32 cellular contexts compared by ENCODE assay signal in the genomic region with DNA sequence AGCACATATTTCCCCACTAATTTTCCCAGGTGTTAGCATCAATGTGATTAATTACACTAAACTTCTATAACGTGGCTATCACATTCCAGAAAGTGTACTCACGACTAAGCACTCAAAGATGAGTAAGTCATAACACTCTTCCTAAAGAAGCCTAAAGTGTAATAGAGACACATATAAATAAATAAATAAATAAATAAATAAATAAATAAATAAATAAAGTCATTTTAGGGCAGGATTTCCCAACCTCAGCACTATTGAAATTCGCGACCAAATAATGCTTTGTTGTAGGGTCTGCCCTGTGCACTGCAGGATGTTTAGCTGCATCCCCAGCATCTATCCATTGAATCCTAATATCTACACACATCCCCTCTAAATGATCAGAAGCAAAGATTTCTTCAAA.
"Had no signal": no experiment of that assay in that cellular context is flagged by ENCODE, and none has a peak within 500 bp of the region (broad histone marks: within the 10 kb centered on the region; RNA-seq: fewer than 3 reads in every experiment).

No MANE protein-coding gene starts in this region.

- H3K36me3 ChIP-seq: adrenal gland, brain microvascular endothelial cell, breast epithelium, cardiac muscle cell had no signal

- DNase-seq: activated B cell treated with CpG ODN at 0.5 μM for 24 hours; activated CD4-positive, alpha-beta memory T cell treated with anti-CD3 and anti-CD28 coated beads for 36 hours; activated CD4-positive, alpha-beta T cell treated with anti-CD3 and anti-CD28 coated beads for 4 hours; activated CD4-positive, alpha-beta T cell treated with anti-CD3 and anti-CD28 coated beads, Interleukin-2, amount 10 ng/mL, durations not matched to agents 24 days and 14 days; activated CD4-positive, alpha-beta T cell treated with anti-CD3 and anti-CD28 coated beads, Interleukin-2, amount 50 U/mL, for 1 hour; activated CD4-positive, alpha-beta T cell treated with anti-CD3 and anti-CD28 coated beads, Interleukin-2, amount 50 U/mL, for 4 hours; activated CD4-positive, CD25-positive, alpha-beta regulatory T cell treated with anti-CD3 and anti-CD28 coated beads, Interleukin-2, amount 50 U/mL, for 72 hours; activated CD8-positive, alpha-beta memory T cell treated with anti-CD3 and anti-CD28 coated beads, Interleukin-2, amount 50 U/mL, for 4 hours; activated CD8-positive, alpha-beta T cell treated with anti-CD3 and anti-CD28 coated beads for 36 hours; activated effector memory CD4-positive, alpha-beta T cell treated with anti-CD3 and anti-CD28 coated beads, Interleukin-2, amount 50 U/mL, for 16 hours; activated gamma-delta T cell treated with Interleukin-2 at 50 U/mL for 16 hours; activated naive CD4-positive, alpha-beta T cell; activated naive CD4-positive, alpha-beta T cell treated with anti-CD3 and anti-CD28 coated beads for 36 hours; activated naive CD4-positive, alpha-beta T cell treated with anti-CD3 and anti-CD28 coated beads, Interleukin-2, amount 50 U/mL, for 16 hours; activated naive CD8-positive, alpha-beta T cell treated with anti-CD3 and anti-CD28 coated beads for 36 hours; activated T-cell treated with anti-CD3 and anti-CD28 coated beads for 4 hours; activated T-cell treated with anti-CD3 and anti-CD28 coated beads, Interleukin-2, amount 50 U/mL, for 1 hour; activated T-cell treated with anti-CD3 and anti-CD28 coated beads, Interleukin-2, amount 50 U/mL, for 4 hours; activated T-cell treated with anti-CD3 and anti-CD28 coated beads, Interleukin-2, amount 50 U/mL, for 72 hours; adrenal gland; amniotic stem cell; aorta; body of pancreas; brain microvascular endothelial cell; caudate nucleus; cerebellar nuclear complex; T-helper 1 cell; T-helper 2 cell; T-helper 9 cell had no signal

- H3K9me3 ChIP-seq: body of pancreas, breast epithelium had no signal

- H3K27ac ChIP-seq: adrenal gland, body of pancreas, brain microvascular endothelial cell, breast epithelium, cardiac muscle cell, VCaP had no signal

- H3K4me1 ChIP-seq: adrenal gland, body of pancreas, breast epithelium had no signal

- H3K4me3 ChIP-seq: adrenal gland, body of pancreas, breast epithelium, cardiac muscle cell had no signal
